In the genomic region with DNA sequence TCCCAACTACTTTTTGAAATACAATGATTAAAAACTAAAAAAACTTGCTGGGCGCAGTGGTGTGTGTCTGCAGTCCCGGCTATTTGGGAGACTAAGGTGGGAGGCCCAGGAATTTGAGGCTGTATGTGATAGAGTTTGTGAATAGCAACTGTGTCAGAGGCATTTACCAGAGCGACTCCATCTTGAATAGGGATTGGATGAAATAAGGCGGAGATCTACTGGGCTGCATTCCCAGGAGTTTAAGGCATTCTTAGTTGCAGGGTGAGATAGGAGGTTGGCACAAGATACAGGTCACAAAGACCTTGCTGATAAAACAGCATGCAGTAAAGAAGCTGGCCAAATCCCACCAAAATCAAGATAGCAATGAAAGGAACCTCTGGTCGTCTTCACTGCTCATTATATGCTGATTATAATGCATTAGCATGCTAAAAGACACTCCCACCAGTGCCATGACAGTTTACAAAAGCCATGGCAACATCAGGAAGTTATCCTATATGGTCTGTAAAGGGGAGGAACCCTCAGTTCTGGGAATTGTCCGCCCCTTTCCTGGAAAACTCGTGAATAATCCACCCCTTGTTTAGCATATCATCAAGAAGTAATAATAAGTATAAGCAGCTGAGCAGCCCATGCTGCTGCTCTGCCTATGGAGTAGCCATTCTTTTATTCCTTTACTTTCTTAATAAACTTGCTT, we compare ENCODE assay signal across 2 cellular contexts.
TF ChIP-seq lines count a peak whose summit lies in the region.
"Not testable (repeated sequence)": the region's sequence is repeated elsewhere in the genome, so short reads cannot be mapped to it uniquely, and the experiment has no call there.

No MANE protein-coding gene starts in this region.

TF ChIP-seq in HEK293, 187 proteins besides CTCF, POLR2A, EP300 and RAD21:
- 0 out of 2 replicates have a peak, but pooled peaks have one; percentile 24 for TF ChIP-seq ZBTB17 (tag by site-specific recombination; IDR thresholded peaks at IDR 0.05)

TF ChIP-seq in K562, 482 proteins besides CTCF, POLR2A, EP300 and RAD21 (continues in another document):
- TF ChIP-seq ELF1 (tag; IDR thresholded peaks at IDR 0.05), result 0 out of 2 replicates have a peak, but pooled peaks have one; percentile 21
- TF ChIP-seq, protein P1, sequence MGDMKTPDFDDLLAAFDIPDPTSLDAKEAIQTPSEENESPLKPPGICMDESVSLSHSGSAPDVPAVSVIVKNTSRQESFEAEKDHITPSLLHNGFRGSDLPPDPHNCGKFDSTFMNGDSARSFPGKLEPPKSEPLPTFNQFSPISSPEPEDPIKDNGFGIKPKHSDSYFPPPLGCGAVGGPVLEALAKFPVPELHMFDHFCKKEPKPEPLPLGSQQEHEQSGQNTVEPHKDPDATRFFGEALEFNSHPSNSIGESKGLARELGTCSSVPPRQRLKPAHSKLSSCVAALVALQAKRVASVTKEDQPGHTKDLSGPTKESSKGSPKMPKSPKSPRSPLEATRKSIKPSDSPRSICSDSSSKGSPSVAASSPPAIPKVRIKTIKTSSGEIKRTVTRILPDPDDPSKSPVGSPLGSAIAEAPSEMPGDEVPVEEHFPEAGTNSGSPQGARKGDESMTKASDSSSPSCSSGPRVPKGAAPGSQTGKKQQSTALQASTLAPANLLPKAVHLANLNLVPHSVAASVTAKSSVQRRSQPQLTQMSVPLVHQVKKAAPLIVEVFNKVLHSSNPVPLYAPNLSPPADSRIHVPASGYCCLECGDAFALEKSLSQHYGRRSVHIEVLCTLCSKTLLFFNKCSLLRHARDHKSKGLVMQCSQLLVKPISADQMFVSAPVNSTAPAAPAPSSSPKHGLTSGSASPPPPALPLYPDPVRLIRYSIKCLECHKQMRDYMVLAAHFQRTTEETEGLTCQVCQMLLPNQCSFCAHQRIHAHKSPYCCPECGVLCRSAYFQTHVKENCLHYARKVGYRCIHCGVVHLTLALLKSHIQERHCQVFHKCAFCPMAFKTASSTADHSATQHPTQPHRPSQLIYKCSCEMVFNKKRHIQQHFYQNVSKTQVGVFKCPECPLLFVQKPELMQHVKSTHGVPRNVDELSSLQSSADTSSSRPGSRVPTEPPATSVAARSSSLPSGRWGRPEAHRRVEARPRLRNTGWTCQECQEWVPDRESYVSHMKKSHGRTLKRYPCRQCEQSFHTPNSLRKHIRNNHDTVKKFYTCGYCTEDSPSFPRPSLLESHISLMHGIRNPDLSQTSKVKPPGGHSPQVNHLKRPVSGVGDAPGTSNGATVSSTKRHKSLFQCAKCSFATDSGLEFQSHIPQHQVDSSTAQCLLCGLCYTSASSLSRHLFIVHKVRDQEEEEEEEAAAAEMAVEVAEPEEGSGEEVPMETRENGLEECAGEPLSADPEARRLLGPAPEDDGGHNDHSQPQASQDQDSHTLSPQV (IDR thresholded peaks at IDR 0.05), result peak; percentile 96
- TF ChIP-seq ILK (tag; IDR thresholded peaks at IDR 0.05; ENCODE audit: borderline replicate concordance, low read depth), result 0 out of 2 replicates have a peak, but pooled peaks have one; percentile 65
- peak; percentile 69; the same call in 1 of the 2 replicates for TF ChIP-seq TCFL5 (CRISPR knock-in tag; conservative IDR thresholded peaks at IDR 0.05)
- peak in 1 of 2 experiments; percentile 48; a peak in 1 of 4 replicates for TF ChIP-seq MAZ (CRISPR knock-in tag; conservative IDR thresholded peaks at IDR 0.05 in 1 of 2, IDR thresholded peaks at IDR 0.05 in 1 of 2)
- peak; percentile 91 for TF ChIP-seq ZNF766 (CRISPR knock-in tag; conservative IDR thresholded peaks at IDR 0.05)
- 0 out of 4 replicates have a peak, but pooled peaks of 1 of the 2 experiments have one; percentile 33 for TF ChIP-seq FOXK2 (conservative IDR thresholded peaks at IDR 0.05 in 1 of 2, IDR thresholded peaks at IDR 0.05 in 1 of 2; ENCODE audit: low read depth in 2 of 2)
- TF ChIP-seq ZNF644 (tag; IDR thresholded peaks at IDR 0.05; ENCODE audit: low read depth), result peak; percentile 46; the same call in 1 of the 2 replicates
- TF ChIP-seq ZNF41 (CRISPR knock-in tag; conservative IDR thresholded peaks at IDR 0.05), result peak; percentile 68; the same call in 1 of the 2 replicates
- peak; percentile 86; the same call in 1 of the 2 replicates for TF ChIP-seq OTX1 (CRISPR knock-in tag; IDR thresholded peaks at IDR 0.05)
- TF ChIP-seq ZNF23 (CRISPR knock-in tag; IDR thresholded peaks at IDR 0.05), result 0 out of 2 replicates have a peak, but pooled peaks have one; percentile 18
- TF ChIP-seq, protein P2, sequence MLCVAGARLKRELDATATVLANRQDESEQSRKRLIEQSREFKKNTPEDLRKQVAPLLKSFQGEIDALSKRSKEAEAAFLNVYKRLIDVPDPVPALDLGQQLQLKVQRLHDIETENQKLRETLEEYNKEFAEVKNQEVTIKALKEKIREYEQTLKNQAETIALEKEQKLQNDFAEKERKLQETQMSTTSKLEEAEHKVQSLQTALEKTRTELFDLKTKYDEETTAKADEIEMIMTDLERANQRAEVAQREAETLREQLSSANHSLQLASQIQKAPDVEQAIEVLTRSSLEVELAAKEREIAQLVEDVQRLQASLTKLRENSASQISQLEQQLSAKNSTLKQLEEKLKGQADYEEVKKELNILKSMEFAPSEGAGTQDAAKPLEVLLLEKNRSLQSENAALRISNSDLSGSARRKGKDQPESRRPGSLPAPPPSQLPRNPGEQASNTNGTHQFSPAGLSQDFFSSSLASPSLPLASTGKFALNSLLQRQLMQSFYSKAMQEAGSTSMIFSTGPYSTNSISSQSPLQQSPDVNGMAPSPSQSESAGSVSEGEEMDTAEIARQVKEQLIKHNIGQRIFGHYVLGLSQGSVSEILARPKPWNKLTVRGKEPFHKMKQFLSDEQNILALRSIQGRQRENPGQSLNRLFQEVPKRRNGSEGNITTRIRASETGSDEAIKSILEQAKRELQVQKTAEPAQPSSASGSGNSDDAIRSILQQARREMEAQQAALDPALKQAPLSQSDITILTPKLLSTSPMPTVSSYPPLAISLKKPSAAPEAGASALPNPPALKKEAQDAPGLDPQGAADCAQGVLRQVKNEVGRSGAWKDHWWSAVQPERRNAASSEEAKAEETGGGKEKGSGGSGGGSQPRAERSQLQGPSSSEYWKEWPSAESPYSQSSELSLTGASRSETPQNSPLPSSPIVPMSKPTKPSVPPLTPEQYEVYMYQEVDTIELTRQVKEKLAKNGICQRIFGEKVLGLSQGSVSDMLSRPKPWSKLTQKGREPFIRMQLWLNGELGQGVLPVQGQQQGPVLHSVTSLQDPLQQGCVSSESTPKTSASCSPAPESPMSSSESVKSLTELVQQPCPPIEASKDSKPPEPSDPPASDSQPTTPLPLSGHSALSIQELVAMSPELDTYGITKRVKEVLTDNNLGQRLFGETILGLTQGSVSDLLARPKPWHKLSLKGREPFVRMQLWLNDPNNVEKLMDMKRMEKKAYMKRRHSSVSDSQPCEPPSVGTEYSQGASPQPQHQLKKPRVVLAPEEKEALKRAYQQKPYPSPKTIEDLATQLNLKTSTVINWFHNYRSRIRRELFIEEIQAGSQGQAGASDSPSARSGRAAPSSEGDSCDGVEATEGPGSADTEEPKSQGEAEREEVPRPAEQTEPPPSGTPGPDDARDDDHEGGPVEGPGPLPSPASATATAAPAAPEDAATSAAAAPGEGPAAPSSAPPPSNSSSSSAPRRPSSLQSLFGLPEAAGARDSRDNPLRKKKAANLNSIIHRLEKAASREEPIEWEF (CRISPR knock-in tag; IDR thresholded peaks at IDR 0.05), result peak; percentile 73; the same call in 1 of the 2 replicates
- TF ChIP-seq SP1 (CRISPR knock-in tag; IDR thresholded peaks at IDR 0.05), result peak; percentile 51; the same call in 1 of the 2 replicates
- 0 out of 2 replicates have a peak, but pooled peaks have one; percentile 48 for TF ChIP-seq ZNF165 (CRISPR knock-in tag; IDR thresholded peaks at IDR 0.05; ENCODE audit: borderline replicate concordance)
- TF ChIP-seq BCL6 (CRISPR knock-in tag; IDR thresholded peaks at IDR 0.05), result peak; percentile 70; the same call in 1 of the 2 replicates
- peak; percentile 47 for TF ChIP-seq CXXC5 (CRISPR knock-in tag; IDR thresholded peaks at IDR 0.05)
- TF ChIP-seq, protein P3, sequence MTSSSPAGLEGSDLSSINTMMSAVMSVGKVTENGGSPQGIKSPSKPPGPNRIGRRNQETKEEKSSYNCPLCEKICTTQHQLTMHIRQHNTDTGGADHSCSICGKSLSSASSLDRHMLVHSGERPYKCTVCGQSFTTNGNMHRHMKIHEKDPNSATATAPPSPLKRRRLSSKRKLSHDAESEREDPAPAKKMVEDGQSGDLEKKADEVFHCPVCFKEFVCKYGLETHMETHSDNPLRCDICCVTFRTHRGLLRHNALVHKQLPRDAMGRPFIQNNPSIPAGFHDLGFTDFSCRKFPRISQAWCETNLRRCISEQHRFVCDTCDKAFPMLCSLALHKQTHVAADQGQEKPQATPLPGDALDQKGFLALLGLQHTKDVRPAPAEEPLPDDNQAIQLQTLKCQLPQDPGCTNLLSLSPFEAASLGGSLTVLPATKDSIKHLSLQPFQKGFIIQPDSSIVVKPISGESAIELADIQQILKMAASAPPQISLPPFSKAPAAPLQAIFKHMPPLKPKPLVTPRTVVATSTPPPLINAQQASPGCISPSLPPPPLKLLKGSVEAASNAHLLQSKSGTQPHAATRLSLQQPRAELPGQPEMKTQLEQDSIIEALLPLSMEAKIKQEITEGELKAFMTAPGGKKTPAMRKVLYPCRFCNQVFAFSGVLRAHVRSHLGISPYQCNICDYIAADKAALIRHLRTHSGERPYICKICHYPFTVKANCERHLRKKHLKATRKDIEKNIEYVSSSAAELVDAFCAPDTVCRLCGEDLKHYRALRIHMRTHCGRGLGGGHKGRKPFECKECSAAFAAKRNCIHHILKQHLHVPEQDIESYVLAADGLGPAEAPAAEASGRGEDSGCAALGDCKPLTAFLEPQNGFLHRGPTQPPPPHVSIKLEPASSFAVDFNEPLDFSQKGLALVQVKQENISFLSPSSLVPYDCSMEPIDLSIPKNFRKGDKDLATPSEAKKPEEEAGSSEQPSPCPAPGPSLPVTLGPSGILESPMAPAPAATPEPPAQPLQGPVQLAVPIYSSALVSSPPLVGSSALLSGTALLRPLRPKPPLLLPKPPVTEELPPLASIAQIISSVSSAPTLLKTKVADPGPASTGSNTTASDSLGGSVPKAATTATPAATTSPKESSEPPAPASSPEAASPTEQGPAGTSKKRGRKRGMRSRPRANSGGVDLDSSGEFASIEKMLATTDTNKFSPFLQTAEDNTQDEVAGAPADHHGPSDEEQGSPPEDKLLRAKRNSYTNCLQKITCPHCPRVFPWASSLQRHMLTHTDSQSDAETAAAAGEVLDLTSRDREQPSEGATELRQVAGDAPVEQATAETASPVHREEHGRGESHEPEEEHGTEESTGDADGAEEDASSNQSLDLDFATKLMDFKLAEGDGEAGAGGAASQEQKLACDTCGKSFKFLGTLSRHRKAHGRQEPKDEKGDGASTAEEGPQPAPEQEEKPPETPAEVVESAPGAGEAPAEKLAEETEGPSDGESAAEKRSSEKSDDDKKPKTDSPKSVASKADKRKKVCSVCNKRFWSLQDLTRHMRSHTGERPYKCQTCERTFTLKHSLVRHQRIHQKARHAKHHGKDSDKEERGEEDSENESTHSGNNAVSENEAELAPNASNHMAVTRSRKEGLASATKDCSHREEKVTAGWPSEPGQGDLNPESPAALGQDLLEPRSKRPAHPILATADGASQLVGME (CRISPR knock-in tag; IDR thresholded peaks at IDR 0.05), result 0 out of 2 replicates have a peak, but pooled peaks have one; percentile 55
- TF ChIP-seq SIX5 (IDR thresholded peaks at IDR 0.05; ENCODE audit: borderline replicate concordance in 1 of 2, insufficient read depth in 1 of 2, low read depth in 1 of 2, low read length in 2 of 2), result peak; percentile 14 to 34; a peak in 2 of 4 replicates
- TF ChIP-seq, protein P4, sequence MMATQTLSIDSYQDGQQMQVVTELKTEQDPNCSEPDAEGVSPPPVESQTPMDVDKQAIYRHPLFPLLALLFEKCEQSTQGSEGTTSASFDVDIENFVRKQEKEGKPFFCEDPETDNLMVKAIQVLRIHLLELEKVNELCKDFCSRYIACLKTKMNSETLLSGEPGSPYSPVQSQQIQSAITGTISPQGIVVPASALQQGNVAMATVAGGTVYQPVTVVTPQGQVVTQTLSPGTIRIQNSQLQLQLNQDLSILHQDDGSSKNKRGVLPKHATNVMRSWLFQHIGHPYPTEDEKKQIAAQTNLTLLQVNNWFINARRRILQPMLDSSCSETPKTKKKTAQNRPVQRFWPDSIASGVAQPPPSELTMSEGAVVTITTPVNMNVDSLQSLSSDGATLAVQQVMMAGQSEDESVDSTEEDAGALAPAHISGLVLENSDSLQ (IDR thresholded peaks at IDR 0.05), result peak; percentile 26; the same call in 1 of the 2 replicates
- TF ChIP-seq PYGO2 (tag; IDR thresholded peaks at IDR 0.05), result peak; percentile 71; the same call in 1 of the 2 replicates
- 0 out of 2 replicates have a peak, but pooled peaks have one; percentile 31 for TF ChIP-seq ELF2 (CRISPR knock-in tag; IDR thresholded peaks at IDR 0.05)
- peak; percentile 58; the same call in 1 of the 2 replicates for TF ChIP-seq PTTG1 (tag; IDR thresholded peaks at IDR 0.05; ENCODE audit: low read depth)
- TF ChIP-seq ZNF589 (CRISPR knock-in tag; IDR thresholded peaks at IDR 0.05; ENCODE audit: low read depth), result 0 out of 2 replicates have a peak, but pooled peaks have one; percentile 41
- TF ChIP-seq ATF1 (CRISPR knock-in tag; IDR thresholded peaks at IDR 0.05), result not testable (repeated sequence)
- peak; percentile 46 for TF ChIP-seq ATF1 (tag; IDR thresholded peaks at IDR 0.05)
- peak; percentile 35; the same call in 1 of the 2 replicates for TF ChIP-seq TAF7 (tag; IDR thresholded peaks at IDR 0.05)
- TF ChIP-seq, protein P5, sequence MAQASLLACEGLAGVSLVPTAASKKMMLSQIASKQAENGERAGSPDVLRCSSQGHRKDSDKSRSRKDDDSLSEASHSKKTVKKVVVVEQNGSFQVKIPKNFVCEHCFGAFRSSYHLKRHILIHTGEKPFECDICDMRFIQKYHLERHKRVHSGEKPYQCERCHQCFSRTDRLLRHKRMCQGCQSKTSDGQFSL (CRISPR knock-in tag; IDR thresholded peaks at IDR 0.05), result not testable (repeated sequence)
- TF ChIP-seq, protein P5 (tag; IDR thresholded peaks at IDR 0.05), result peak in 1 of 2 experiments; percentile 83; a peak in 2 of 4 replicates
- TF ChIP-seq MEF2D (tag; conservative IDR thresholded peaks at IDR 0.05; ENCODE audit: low read depth), result peak; percentile 80; the same call in 1 of the 2 replicates
- TF ChIP-seq, protein P6, sequence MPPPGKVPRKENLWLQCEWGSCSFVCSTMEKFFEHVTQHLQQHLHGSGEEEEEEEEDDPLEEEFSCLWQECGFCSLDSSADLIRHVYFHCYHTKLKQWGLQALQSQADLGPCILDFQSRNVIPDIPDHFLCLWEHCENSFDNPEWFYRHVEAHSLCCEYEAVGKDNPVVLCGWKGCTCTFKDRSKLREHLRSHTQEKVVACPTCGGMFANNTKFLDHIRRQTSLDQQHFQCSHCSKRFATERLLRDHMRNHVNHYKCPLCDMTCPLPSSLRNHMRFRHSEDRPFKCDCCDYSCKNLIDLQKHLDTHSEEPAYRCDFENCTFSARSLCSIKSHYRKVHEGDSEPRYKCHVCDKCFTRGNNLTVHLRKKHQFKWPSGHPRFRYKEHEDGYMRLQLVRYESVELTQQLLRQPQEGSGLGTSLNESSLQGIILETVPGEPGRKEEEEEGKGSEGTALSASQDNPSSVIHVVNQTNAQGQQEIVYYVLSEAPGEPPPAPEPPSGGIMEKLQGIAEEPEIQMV (tag; conservative IDR thresholded peaks at IDR 0.05; ENCODE audit: low read depth), result 0 out of 2 replicates have a peak, but pooled peaks have one; percentile 52
